In the genomic region with DNA sequence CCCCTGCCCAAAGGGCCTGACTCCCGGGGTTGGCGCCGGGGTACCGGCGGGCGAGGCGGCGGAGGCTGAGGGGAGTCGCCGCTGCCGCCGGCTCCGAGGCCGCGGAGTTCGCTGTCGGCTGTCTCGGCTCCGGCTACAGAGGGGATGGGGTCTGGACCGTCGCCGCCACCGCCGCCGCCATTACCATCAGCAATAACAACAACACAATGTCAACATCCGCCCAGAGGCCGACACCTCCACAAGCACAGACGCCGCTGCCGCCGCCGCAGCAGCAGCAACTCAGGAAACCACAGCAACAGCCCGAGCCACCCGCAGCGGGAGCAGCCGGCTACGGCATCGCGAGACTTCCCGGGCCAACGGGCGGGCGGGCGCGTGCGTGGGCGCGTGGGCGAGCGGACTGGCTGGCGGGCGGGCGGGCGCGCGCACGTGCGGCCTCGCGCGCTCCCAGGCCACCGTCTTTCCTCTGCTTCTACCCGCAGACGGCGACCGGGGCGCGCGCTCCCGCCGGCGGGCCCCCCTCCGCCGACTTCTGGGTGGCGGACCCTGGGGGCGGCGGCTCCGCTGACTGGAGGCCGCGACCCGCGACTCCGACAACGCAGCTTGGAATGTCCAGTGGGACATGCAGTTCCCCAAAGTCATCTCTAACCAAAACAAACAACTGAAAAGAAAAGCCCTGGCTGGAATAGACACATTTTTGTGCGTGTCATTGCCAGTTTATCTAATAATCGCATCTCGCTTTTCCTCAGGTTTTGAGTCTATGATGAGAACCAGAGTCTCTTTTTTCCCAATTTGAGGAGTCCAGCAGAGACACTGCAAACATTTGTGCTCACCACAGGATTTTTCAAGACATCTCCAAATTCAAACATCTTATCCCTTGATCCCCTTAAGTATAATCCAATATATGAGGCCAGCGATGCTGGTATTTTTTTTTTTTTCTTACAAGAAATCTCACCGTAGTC, we compare ENCODE assay signal across 8 cellular contexts. TPM values are rescaled to one million over a fixed set of nuclear protein-coding genes. Genes with fewer than 3 reads are reported as not detected.
DNase-seq lines count a peak whose midpoint lies in the region; ATAC-seq, FAIRE-seq and TF ChIP-seq lines count a peak whose summit lies in the region.

CHIC2 (minus strand) TSS at position 289 of the 959 bp plus-strand sequence. CDS start 305 bp downstream, outside the sequence.

- H3K27ac ChIP-seq in right atrium auricular region (peak within 1 kb of the TSS; percentile 89 to 97), psoas muscle (peak within 1 kb of the TSS; percentile 91), urinary bladder (ENCODE audit: low read depth) (peak within 1 kb of the TSS; percentile 97)

- DNase-seq in GM18507 (ENCODE audit: extremely low spot score, insufficient read length, low read depth) (peak; percentile 86), NCI-H2029 (lab: John Stamatoyannopoulos, UW) (peak; percentile 90), anterior cingulate cortex (lab: John Stamatoyannopoulos, UW) (peak; percentile 34 to 95 (median 86)), right atrium auricular region (ENCODE audit: low spot score) (peak; percentile 95), psoas muscle (peak; percentile 97 to 98)
- peak; percentile 98 for DNase-seq in T-helper 2 cell treated with Interferon-gamma antibody and Interleukin-4, amounts not matched to agents 5 μg/mL and 100 μg/mL, for 36 hours (ENCODE audit: low spot score)

- ATAC-seq in HG02973 (IDR thresholded peaks at IDR 0.05; ENCODE audit: unreplicated experiment) (peak; percentile 89), psoas muscle (peak; percentile 94 to 98 (median 96))

- peak within 1 kb of the TSS; percentile 96 for H3K4me3 Mint-ChIP-seq in T-helper 2 cell treated with Interferon-gamma antibody and Interleukin-4, amounts not matched to agents 5 μg/mL and 100 μg/mL, for 36 hours

- H3K27me3 ChIP-seq in right atrium auricular region, result no peaks in the 10 kb centered on the region
- H3K27me3 ChIP-seq in psoas muscle (ENCODE audit: insufficient read depth in 3 of 3, low read length in 2 of 3), result peaks cover 0 to 2% (median 0%) of the 10 kb centered on the region in 3 donors

- no peaks in the 10 kb centered on the region for H3K9me3 Mint-ChIP-seq in T-helper 2 cell treated with Interferon-gamma antibody and Interleukin-4, amounts not matched to agents 5 μg/mL and 100 μg/mL, for 36 hours

- H3K4me1 ChIP-seq in right atrium auricular region (peaks cover 0 to 46% of the 10 kb centered on the region in 2 donors), psoas muscle (peaks cover 46% of the 10 kb centered on the region), urinary bladder (ENCODE audit: insufficient read depth) (no peaks in the 10 kb centered on the region)

- FAIRE-seq in GM18507 (lab: Jason Lieb, UNC), result peak; percentile 94

- intact Hi-C loops in psoas muscle (cut with DNase I), result no loop called here

- H3K4me1 Mint-ChIP-seq in T-helper 2 cell treated with Interferon-gamma antibody and Interleukin-4, amounts not matched to agents 5 μg/mL and 100 μg/mL, for 36 hours (ENCODE audit: low read depth), result peaks cover 39% of the 10 kb centered on the region

- peak within 1 kb of the TSS; percentile 92 for H3K27ac Mint-ChIP-seq in T-helper 2 cell treated with Interferon-gamma antibody and Interleukin-4, amounts not matched to agents 5 μg/mL and 100 μg/mL, for 36 hours

- H3K36me3 Mint-ChIP-seq in T-helper 2 cell treated with Interferon-gamma antibody and Interleukin-4, amounts not matched to agents 5 μg/mL and 100 μg/mL, for 36 hours (ENCODE audit: low read depth), result peaks cover 15% of the 10 kb centered on the region

- H3K36me3 ChIP-seq in right atrium auricular region, result no peaks in the 10 kb centered on the region
- no peaks in the 10 kb centered on the region for H3K36me3 ChIP-seq in psoas muscle (ENCODE audit: insufficient read depth in 1 of 2, low read depth in 1 of 2)
- no peaks in the 10 kb centered on the region for H3K36me3 ChIP-seq in urinary bladder (ENCODE audit: insufficient read depth)

- H3K9me3 ChIP-seq in right atrium auricular region (no peaks in the 10 kb centered on the region), psoas muscle (no peaks in the 10 kb centered on the region)

- H3K4me3 ChIP-seq in right atrium auricular region (peak within 1 kb of the TSS; percentile 94 to 99), psoas muscle (peak within 1 kb of the TSS; percentile 97), urinary bladder (ENCODE audit: low read depth, low read length) (peak within 1 kb of the TSS; percentile 95)

- no peak for TF ChIP-seq CTCF in right atrium auricular region (IDR thresholded peaks at IDR 0.05)
- no peak for TF ChIP-seq CTCF in psoas muscle (IDR thresholded peaks at IDR 0.05)

- H3K27me3 Mint-ChIP-seq in T-helper 2 cell treated with Interferon-gamma antibody and Interleukin-4, amounts not matched to agents 5 μg/mL and 100 μg/mL, for 36 hours (ENCODE audit: low read depth), result peaks cover 1% of the 10 kb centered on the region

- WGBS in psoas muscle, 3 donors, result 1% methylated on average over 54 to 89 of the region's 89 CpGs
- WGBS in urinary bladder, result under 1% methylated on average over 89 of the region's 89 CpGs

RNA-seq across cellular contexts. Expression of gene CHIC2, which starts in this region (rescaled TPM):
- total RNA-seq in right atrium auricular region, result 10 to 100 TPM; 10.6 to 18.7 TPM
- total RNA-seq in psoas muscle, result 10 to 100 TPM in 2 of 4 donors, 1 to 10 TPM in 2; 8.6 to 11.1 (median 9.8) TPM
- 10 to 100 TPM in 2 of 3 donors, 1 to 10 TPM in 1; 9.1 to 17.4 (median 11.2) TPM for polyA plus RNA-seq in psoas muscle
- 39.5 TPM for total RNA-seq in urinary bladder
- 27.3 TPM for polyA plus RNA-seq in urinary bladder

Comparison
In these comparisons a context has a peak if more than half of its experiments do, and no peak if none do; other contexts are left out.
1. Peak in every context shown above with its lines: DNase-seq, ATAC-seq, H3K4me3 ChIP-seq and H3K27ac ChIP-seq.